Comparison of ENCODE assay signal across 8 cellular contexts in the genomic region with DNA sequence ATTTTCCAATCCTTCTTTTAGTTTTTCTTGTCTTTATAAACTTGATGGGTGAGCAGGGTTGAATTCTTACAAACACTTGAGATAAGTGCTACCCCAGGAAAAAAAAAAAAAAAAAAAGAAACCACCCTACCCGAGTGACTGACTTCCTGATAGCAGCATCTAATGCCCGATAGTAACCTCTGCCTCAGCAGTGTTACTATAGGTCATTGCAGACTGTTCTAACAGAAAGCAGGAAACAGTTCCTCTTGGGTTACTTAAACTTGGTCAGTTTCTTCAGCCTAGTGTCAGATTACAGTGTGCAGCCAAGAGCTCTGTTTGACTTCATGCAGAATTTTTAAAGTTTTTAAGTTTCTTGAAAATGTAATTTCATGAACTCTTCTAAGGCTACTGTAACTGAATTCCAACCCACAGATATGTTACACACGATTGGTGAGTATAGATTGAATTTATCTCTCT. TPM values are rescaled to one million over a fixed set of nuclear protein-coding genes. Genes with fewer than 3 reads are reported as not detected.
DNase-seq lines count a peak whose midpoint lies in the region; ATAC-seq and TF ChIP-seq lines count a peak whose summit lies in the region.

No MANE protein-coding gene starts in this region.

- H3K9me3 ChIP-seq in GM23248 (ENCODE audit: low read depth) (no peaks in the 10 kb centered on the region), endocrine pancreas (ENCODE audit: control insufficient read depth, low read length) (no peaks in the 10 kb centered on the region)

- no peak overlapping the region for H2AFZ ChIP-seq in GM23248

- H3K4me3 ChIP-seq in GM23248 = peak overlapping the region; percentile 74
- H3K4me3 ChIP-seq in Jurkat, Clone E6-1 (ENCODE audit: low read length) = no peak overlapping the region
- peak overlapping the region; percentile 79 for H3K4me3 ChIP-seq in endocrine pancreas (ENCODE audit: control insufficient read depth, insufficient read depth, low read length)

- H3K4me2 ChIP-seq in GM23248 (ENCODE audit: unreplicated experiment) = peak overlapping the region; percentile 95

- 12 to 18% methylated on average over 3 of the region's 3 CpGs for WGBS in GM23248 (ENCODE audit: low coverage in 1 of 2, low lambda C conversion rate in 2 of 2, missing lambda C conversion rate in 2 of 2), 2 experiments

- H3K9me3 Mint-ChIP-seq in activated naive CD4-positive, alpha-beta T cell treated with anti-CD3 and anti-CD28 coated beads, Interleukin-2, amount 10 ng/mL, durations not matched to agents 7 days and 5 days = no peaks in the 10 kb centered on the region
- H3K9me3 Mint-ChIP-seq in memory B cell (no peaks in the 10 kb centered on the region), type B pancreatic cell (no peaks in the 10 kb centered on the region)

- peak overlapping the region; percentile 9; the same call in 1 of the 2 replicates for H3K27ac ChIP-seq in GM23248

- H3K36me3 ChIP-seq in GM23248 (ENCODE audit: low read depth) = no peaks in the 10 kb centered on the region
- no peaks in the 10 kb centered on the region for H3K36me3 ChIP-seq in endocrine pancreas (ENCODE audit: control insufficient read depth, insufficient read depth, low read length)

- H3K27me3 Mint-ChIP-seq in activated naive CD4-positive, alpha-beta T cell treated with anti-CD3 and anti-CD28 coated beads, Interleukin-2, amount 10 ng/mL, durations not matched to agents 7 days and 5 days = peaks cover 15% of the 10 kb centered on the region
- H3K27me3 Mint-ChIP-seq in memory B cell (no peaks in the 10 kb centered on the region), type B pancreatic cell (peaks cover 7% of the 10 kb centered on the region)

- peak; percentile 74 for DNase-seq in activated naive CD4-positive, alpha-beta T cell treated with anti-CD3 and anti-CD28 coated beads, Interleukin-2, amount 10 ng/mL, durations not matched to agents 7 days and 5 days
- no peak for DNase-seq in activated naive CD4-positive, alpha-beta T cell (lab: John Stamatoyannopoulos, UW)
- DNase-seq in GM23248 (peak; percentile 77), T-helper 1 cell (peak in 4 of 5 donors; percentile 29 to 90 (median 41)), memory B cell (ENCODE audit: low spot score in 2 of 2) (peak; percentile 31 to 58), type B pancreatic cell (ENCODE audit: extremely low spot score, unreplicated experiment) (no peak)
- DNase-seq in Jurkat, Clone E6-1 (ENCODE audit: low read depth, low spot score) = peak; percentile 47

- peaks cover 39% of the 10 kb centered on the region for H3K27me3 ChIP-seq in GM23248 (replicated peaks; ENCODE audit: insufficient read depth)
- no peaks in the 10 kb centered on the region for H3K27me3 ChIP-seq in endocrine pancreas (ENCODE audit: control insufficient read depth, insufficient read depth, low read length)

- no peaks in the 10 kb centered on the region for H3K79me2 ChIP-seq in GM23248 (ENCODE audit: insufficient read depth)

- no peaks in the 10 kb centered on the region for H4K20me1 ChIP-seq in GM23248 (ENCODE audit: insufficient read depth)

- H3K9ac ChIP-seq in GM23248 (no peak overlapping the region), endocrine pancreas (ENCODE audit: control insufficient read depth, insufficient read depth, low read length) (no peak overlapping the region)

- H3K4me1 ChIP-seq in GM23248 (ENCODE audit: insufficient read depth) (peaks cover 22% of the 10 kb centered on the region), endocrine pancreas (ENCODE audit: control insufficient read depth, insufficient read depth, low read length) (peaks cover 40% of the 10 kb centered on the region)

- TF ChIP-seq CTCF in type B pancreatic cell (conservative IDR thresholded peaks at IDR 0.05) = no peak

- in situ Hi-C loops in GM23248 (cut with MboI) = no loop called here

- H3K36me3 Mint-ChIP-seq in activated naive CD4-positive, alpha-beta T cell treated with anti-CD3 and anti-CD28 coated beads, Interleukin-2, amount 10 ng/mL, durations not matched to agents 7 days and 5 days = peaks cover 40% of the 10 kb centered on the region
- H3K36me3 Mint-ChIP-seq in memory B cell (peaks cover 18% of the 10 kb centered on the region), type B pancreatic cell (peaks cover 17% of the 10 kb centered on the region)

- H3K9me2 ChIP-seq in GM23248 (ENCODE audit: insufficient read depth) = no peaks in the 10 kb centered on the region

- CTCF ChIA-PET in activated naive CD4-positive, alpha-beta T cell treated with anti-CD3 and anti-CD28 coated beads, Interleukin-2, amount 10 ng/mL, durations not matched to agents 7 days and 5 days (lab: Charles Lee) = interaction anchor here (1.5 to 8.4 kb wide), 3 partner anchors 50 to 234 kb away, joined by 4 to 71 read pairs (median 7); no protein-coding TSS in a partner anchor

- peaks cover 60% of the 10 kb centered on the region for H3K4me1 Mint-ChIP-seq in activated naive CD4-positive, alpha-beta T cell treated with anti-CD3 and anti-CD28 coated beads, Interleukin-2, amount 10 ng/mL, durations not matched to agents 7 days and 5 days
- H3K4me1 Mint-ChIP-seq in memory B cell = peaks cover 31% of the 10 kb centered on the region
- peaks cover 30% of the 10 kb centered on the region for H3K4me1 Mint-ChIP-seq in type B pancreatic cell (ENCODE audit: unreplicated experiment)

- no peaks in the 10 kb centered on the region; the same call in 1 of the 2 replicates for H3F3A ChIP-seq in GM23248 (ENCODE audit: insufficient read depth)

- H3K27ac Mint-ChIP-seq in activated naive CD4-positive, alpha-beta T cell treated with anti-CD3 and anti-CD28 coated beads, Interleukin-2, amount 10 ng/mL, durations not matched to agents 7 days and 5 days = peak overlapping the region; percentile 97
- H3K27ac Mint-ChIP-seq in memory B cell = peak overlapping the region; percentile 98
- H3K27ac Mint-ChIP-seq in type B pancreatic cell = peak overlapping the region; percentile 93

- H3K4me3 Mint-ChIP-seq in activated naive CD4-positive, alpha-beta T cell treated with anti-CD3 and anti-CD28 coated beads, Interleukin-2, amount 10 ng/mL, durations not matched to agents 7 days and 5 days = peak overlapping the region; percentile 84
- H3K4me3 Mint-ChIP-seq in memory B cell = peak overlapping the region; percentile 94
- peak overlapping the region; percentile 98 for H3K4me3 Mint-ChIP-seq in type B pancreatic cell

- ATAC-seq in memory B cell (ENCODE audit: low read depth) = peak; percentile 61

RNA-seq across cellular contexts. Expression of a gene that starts 2.1 kb away (rescaled TPM):
- 1.4 and 1.9 TPM in 2 replicates for total RNA-seq in GM23248 (2014; rRNA removed; shearing (Covaris generic))
- polyA plus RNA-seq in GM23248 (2016; fragmentation: Nextera tagmentation; extraction: Ambion mirVana) = 1.7 and 2.0 TPM in 2 replicates
- 5.1 TPM for polyA plus RNA-seq in Jurkat, Clone E6-1 (2012; ENCODE audit: insufficient read depth, insufficient read length)
- 44.4 and 54.9 TPM in 2 replicates for total RNA-seq in type B pancreatic cell (ENCODE audit: low replicate concordance)

Comparison
In these comparisons a context has a peak if more than half of its experiments do, and no peak if none do; other contexts are left out.
1. DNase-seq: peak in activated naive CD4-positive, alpha-beta T cell treated with anti-CD3 and anti-CD28 coated beads, Interleukin-2, amount 10 ng/mL, durations not matched to agents 7 days and 5 days (single experiment), GM23248 (single experiment), Jurkat, Clone E6-1 (single experiment), T-helper 1 cell (4 of 5) and memory B cell (2 of 2); none in activated naive CD4-positive, alpha-beta T cell (0 of 4) and type B pancreatic cell (single experiment).
2. RNA of a gene that starts 2.1 kb away (total RNA-seq): 44.4 to 54.9 TPM in type B pancreatic cell; 1.4 to 1.9 TPM in GM23248; every median in the first group is over 10 times any median in the second.
3. Peak in every context shown above with its lines, with median percentiles within 50 percentile points of each other: H3K27ac Mint-ChIP-seq and H3K4me3 Mint-ChIP-seq.